In genomic region chr15:88246666-88247446, GRCh38 we compare ENCODE assay signal across 8 cellular contexts.
DNase-seq lines count a peak whose midpoint lies in the region; ATAC-seq and TF ChIP-seq lines count a peak whose summit lies in the region.

No MANE protein-coding gene starts in this region.

- ATAC-seq in GM18858 (IDR thresholded peaks at IDR 0.05; ENCODE audit: unreplicated experiment) (peak; percentile 53), HG03095 (IDR thresholded peaks at IDR 0.05; ENCODE audit: unreplicated experiment) (peak; percentile 68)

- no peak overlapping the region for H3K4me3 ChIP-seq in AG04449 (ENCODE audit: low read depth, low read length)

- peak; percentile 93 for TF ChIP-seq CTCF in AG04449 (IDR thresholded peaks at IDR 0.05; ENCODE audit: insufficient read depth, low read length, missing control alignments)

- POLR2A ChIA-PET in AG04449 (lab: Yijun Ruan, JAX), result interaction anchor here (0.7 kb wide), 1 partner anchor 219 kb away, joined by 3 read pairs; no protein-coding TSS in a partner anchor

- DNase-seq in AG04449 (ENCODE audit: low read depth, low spot score) (no peak), NCI-H2196 treated with DMSO at 0.1 percent for 48 hours (lab: John Stamatoyannopoulos, UW; ENCODE audit: unreplicated experiment) (peak; percentile 33), cerebellar cortex (ENCODE audit: low spot score) (peak; percentile 87), kidney tubule cell (ENCODE audit: low spot score) (peak; percentile 67)
- DNase-seq in activated CD4-positive, alpha-beta T cell treated with anti-CD3 and anti-CD28 coated beads for 1 hour, result peak; percentile 53
- DNase-seq in stimulated activated CD4-positive, alpha-beta T cell treated with anti-CD3 and anti-CD28 coated beads, Interleukin-4, amount 100 ng/mL, for 24 hours, result peak; percentile 75

- CTCF ChIA-PET in AG04449 (lab: Yijun Ruan, JAX), result interaction anchor here (0.6 to 18.3 kb wide), 46 partner anchors 7 to 1622 kb away, joined by 3 to 407 read pairs (median 4); partner anchors contain the start of genes MRPL46, MRPS11 and NTRK3
